Comparison of ENCODE assay signal across 20 cellular contexts in genomic region chr11:70824590-70825300, GRCh38.
A peak's percentile ranks its signal among the peaks of the same experiment; 100 is the strongest.
DNase-seq lines count a peak whose midpoint lies in the region; TF ChIP-seq lines count a peak whose summit lies in the region.
"Had no signal": no experiment of that assay in that cellular context is flagged by ENCODE, and none has a peak within 500 bp of the region (broad histone marks: within the 10 kb centered on the region; RNA-seq: fewer than 3 reads in every experiment).

No MANE protein-coding gene starts in this region.

- TF ChIP-seq CTCF in brain (conservative IDR thresholded peaks at IDR 0.05): no peak
- TF ChIP-seq CTCF in neural progenitor cell (IDR thresholded peaks at IDR 0.05): no peak

- H3K36me3 Mint-ChIP-seq in brain (no peaks in the 10 kb centered on the region), neural progenitor cell (no peaks in the 10 kb centered on the region)

- H3F3A ChIP-seq in neural progenitor cell (ENCODE audit: low read depth): peaks cover 22% of the 10 kb centered on the region

- H3K9ac ChIP-seq in neural progenitor cell: no peak overlapping the region

- H3K4me3 Mint-ChIP-seq in brain (peak overlapping the region; percentile 53 to 90 (median 80)), neural progenitor cell (peak overlapping the region; percentile 67)
- H3K4me3 Mint-ChIP-seq: activated CD8-positive, alpha-beta T cell treated with anti-CD3 and anti-CD28 coated beads for 36 hours; stimulated activated naive B cell treated with anti-CD40 and anti-IgM and Interleukin-4, amounts not matched to agents 10 μg/mL and 1 μg/mL and 100 μg/mL, for 72 hours had no signal

- H3K9me3 Mint-ChIP-seq in brain (peaks cover 0 to 3% (median 0%) of the 10 kb centered on the region in 5 experiments), neural progenitor cell (no peaks in the 10 kb centered on the region)
- H3K9me3 Mint-ChIP-seq: activated CD8-positive, alpha-beta T cell treated with anti-CD3 and anti-CD28 coated beads for 36 hours had no signal

- peaks cover 58% of the 10 kb centered on the region for H3K4me1 Mint-ChIP-seq in brain
- H3K4me1 Mint-ChIP-seq in neural progenitor cell: peaks cover 43% of the 10 kb centered on the region

- H3K27me3 Mint-ChIP-seq in brain (peaks cover 7% of the 10 kb centered on the region), neural progenitor cell (ENCODE audit: insufficient read depth, low read depth) (peaks cover 32% of the 10 kb centered on the region)

- peak overlapping the region; percentile 24 for H3K4me3 ChIP-seq in Jurkat, Clone E6-1 (ENCODE audit: low read length)
- peak overlapping the region; percentile 5 for H3K4me3 ChIP-seq in neural progenitor cell
- H3K4me3 ChIP-seq: K562, smooth muscle cell, upper lobe of right lung had no signal

- H3K36me3 ChIP-seq in neural progenitor cell: no peaks in the 10 kb centered on the region
- H3K36me3 ChIP-seq: upper lobe of right lung had no signal

- H3K27ac ChIP-seq in neural progenitor cell: no peak overlapping the region
- H3K27ac ChIP-seq: C4-2B, HL-60, upper lobe of right lung had no signal

- peak overlapping the region; percentile 83 to 96 (median 94) for H3K27ac Mint-ChIP-seq in brain
- no peak overlapping the region for H3K27ac Mint-ChIP-seq in neural progenitor cell
- H3K27ac Mint-ChIP-seq: activated CD8-positive, alpha-beta T cell treated with anti-CD3 and anti-CD28 coated beads for 36 hours; stimulated activated naive B cell treated with anti-CD40 and anti-IgM and Interleukin-4, amounts not matched to agents 10 μg/mL and 1 μg/mL and 100 μg/mL, for 72 hours had no signal

- H3K27me3 ChIP-seq in neural progenitor cell: no peaks in the 10 kb centered on the region

- H4K20me1 ChIP-seq in neural progenitor cell (ENCODE audit: low read depth): no peaks in the 10 kb centered on the region

- H3K9me3 ChIP-seq in neural progenitor cell (ENCODE audit: low read depth): no peaks in the 10 kb centered on the region
- H3K9me3 ChIP-seq: upper lobe of right lung had no signal

- no peak overlapping the region for H2AFZ ChIP-seq in neural progenitor cell (replicated peaks)

- peaks cover 39% of the 10 kb centered on the region for H3K4me1 ChIP-seq in neural progenitor cell

- no peaks in the 10 kb centered on the region for H3K79me2 ChIP-seq in neural progenitor cell (ENCODE audit: low read depth)

- H3K4me2 ChIP-seq in neural progenitor cell: peak overlapping the region; percentile 71
- H3K4me2 ChIP-seq: smooth muscle cell had no signal

- DNase-seq in NCI-H187 (lab: John Stamatoyannopoulos, UW) (peak; percentile 29 to 31), NCI-H187 treated with DMSO at 0.1 percent for 48 hours (lab: John Stamatoyannopoulos, UW) (no peak), neural progenitor cell (ENCODE audit: low spot score) (peak; percentile 48), NCI-H2029 (lab: John Stamatoyannopoulos, UW) (no peak), NCI-H1417 treated with DMSO at 0.1 percent for 48 hours (lab: John Stamatoyannopoulos, UW) (no peak), foreskin melanocyte (no peak)
- peak; percentile 24 for DNase-seq in Jurkat, Clone E6-1 (ENCODE audit: low read depth, low spot score)
- DNase-seq: activated CD8-positive, alpha-beta T cell treated with anti-CD3 and anti-CD28 coated beads for 36 hours; activated T-cell treated with anti-CD3 and anti-CD28 coated beads, Interleukin-2, amount 50 U/mL, for 48 hours; left ventricle myocardium superior; NCI-H1048; NCI-H524; posterior cingulate gyrus; stimulated activated naive B cell treated with anti-CD40 and anti-IgM and Interleukin-4, amounts not matched to agents 10 μg/mL and 1 μg/mL and 100 μg/mL, for 72 hours; upper lobe of right lung had no signal

Comparison
In these comparisons a context has a peak if more than half of its experiments do, and no peak if none do; other contexts are left out.
1. DNase-seq: peak in NCI-H187 (2 of 2), Jurkat, Clone E6-1 (single experiment) and neural progenitor cell (single experiment); none in NCI-H187 treated with DMSO at 0.1 percent for 48 hours (single experiment), NCI-H2029 (single experiment), NCI-H1417 treated with DMSO at 0.1 percent for 48 hours (single experiment) and foreskin melanocyte (single experiment).